Comparison of ENCODE assay signal across 8 cellular contexts in genomic region chr15:58932791-58933310, GRCh38. TPM values are rescaled to one million over a fixed set of nuclear protein-coding genes. Genes with fewer than 3 reads are reported as not detected.
DNase-seq lines count a peak whose midpoint lies in the region; ATAC-seq and TF ChIP-seq lines count a peak whose summit lies in the region.

No MANE protein-coding gene starts in this region.

- peak overlapping the region; percentile 97 for H3K4me3 Mint-ChIP-seq in natural killer cell

- no peaks in the 10 kb centered on the region for H3K36me3 ChIP-seq in BJ (ENCODE audit: control insufficient read depth, insufficient read depth, low read length)
- no peaks in the 10 kb centered on the region for H3K36me3 ChIP-seq in fibroblast of lung (ENCODE audit: control insufficient read depth, insufficient read depth, low read length)

- peaks cover 50% of the 10 kb centered on the region for H3K79me2 ChIP-seq in fibroblast of lung (ENCODE audit: control insufficient read depth, insufficient read depth, low read length)

- H3K9me3 Mint-ChIP-seq in natural killer cell = no peaks in the 10 kb centered on the region

- H2AFZ ChIP-seq in fibroblast of lung (ENCODE audit: low read length) = peak overlapping the region; percentile 77

- H3K4me3 ChIP-seq in BJ (ENCODE audit: low read depth, low read length) (peak overlapping the region; percentile 73), fibroblast of lung (replicated peaks in 1 of 4; ENCODE audit: control extremely low read depth in 1 of 4, insufficient read depth in 1 of 4, low read depth in 3 of 4, low read length in 4 of 4) (peak overlapping the region; percentile 94 to 98 (median 96))

- POLR2A ChIA-PET in BJ (lab: Charles Lee) = no interaction called here

- CTCF ChIA-PET in BJ (lab: Yijun Ruan, JAX) = no interaction called here

- no peaks in the 10 kb centered on the region for H3K9me3 ChIP-seq in fibroblast of lung (ENCODE audit: control insufficient read depth, insufficient read depth, low read depth, low read length)

- H3K9ac ChIP-seq in fibroblast of lung (ENCODE audit: insufficient read depth, low read length) = peak overlapping the region; percentile 99

- DNase-seq in BJ (ENCODE audit: low read depth) (no peak), SW480 (ENCODE audit: low spot score) (peak; percentile 13), fibroblast of lung (ENCODE audit: low read depth in 2 of 2) (peak; percentile 18 to 39), natural killer cell (no peak), cerebellar nuclear complex (lab: John Stamatoyannopoulos, UW) (no peak), NK-92 (lab: John Stamatoyannopoulos, UW; ENCODE audit: unreplicated experiment) (no peak)

- peaks cover 4% of the 10 kb centered on the region for H3K4me1 ChIP-seq in fibroblast of lung (ENCODE audit: control insufficient read depth, extremely low read depth, insufficient read depth, low read length)

- peak overlapping the region; percentile 96 to 97 for H3K27ac Mint-ChIP-seq in natural killer cell

- H3K4me1 Mint-ChIP-seq in natural killer cell = peaks cover 26 to 27% of the 10 kb centered on the region in 2 donors

- TF ChIP-seq CTCF in BJ (IDR thresholded peaks at IDR 0.05; ENCODE audit: insufficient read depth, low read depth, low read length) = no peak
- no peak for TF ChIP-seq CTCF in fibroblast of lung (conservative IDR thresholded peaks at IDR 0.05 in 1 of 2, IDR thresholded peaks at IDR 0.05 in 1 of 2; ENCODE audit: low read depth in 1 of 2, low read length in 2 of 2)
- no peak for TF ChIP-seq CTCF in natural killer cell (IDR thresholded peaks at IDR 0.05)

- no peaks in the 10 kb centered on the region for H3K36me3 Mint-ChIP-seq in natural killer cell

- peak overlapping the region; percentile 97 for H3K27ac ChIP-seq in fibroblast of lung (ENCODE audit: insufficient read depth, low read length)

- peak overlapping the region; percentile 92 for H3K4me2 ChIP-seq in fibroblast of lung (ENCODE audit: extremely low read depth, insufficient read depth, low read length)

- peaks cover 0 to 3% of the 10 kb centered on the region in 2 donors for H3K27me3 Mint-ChIP-seq in natural killer cell (ENCODE audit: low read depth in 2 of 2)

- intact Hi-C loops in natural killer cell (cut with micrococcal nuclease) = loop anchor here (1.0 to 5.0 kb wide), 3 partner anchors 54 to 754 kb away; partner anchors contain the start of genes BNIP2, MINDY2 and RNF111

- no peaks in the 10 kb centered on the region for H4K20me1 ChIP-seq in fibroblast of lung (ENCODE audit: control insufficient read depth, extremely low read depth, insufficient read depth, low read length)

- H3K27me3 ChIP-seq in BJ (ENCODE audit: control insufficient read depth, insufficient read depth, low read length) (no peaks in the 10 kb centered on the region), fibroblast of lung (ENCODE audit: control insufficient read depth, insufficient read depth, low read length) (no peaks in the 10 kb centered on the region)

- ATAC-seq in GM19023 (IDR thresholded peaks at IDR 0.05; ENCODE audit: unreplicated experiment) (peak; percentile 46), HG03196 (IDR thresholded peaks at IDR 0.05; ENCODE audit: unreplicated experiment) (peak; percentile 45), natural killer cell (peak in 1 of 3 donors; percentile 17)

RNA-seq across cellular contexts. Expression of gene SLTM, which starts 0.6 kb away (rescaled TPM):
- polyA plus RNA-seq in BJ (2011; rRNA removed) = 14.3 and 25.5 TPM in 2 replicates
- polyA minus RNA-seq in BJ (2011; rRNA and poly(A)+ RNA removed) = 25.5 and 42.6 TPM in 2 replicates
- 57.0 and 67.2 TPM in 2 replicates for total RNA-seq in fibroblast of lung
- polyA plus RNA-seq in fibroblast of lung = 19.3 and 27.2 TPM in 2 replicates
- 42.8 and 44.9 TPM in 2 replicates for polyA plus RNA-seq in fibroblast of lung (2012)
- 1.5 and 12.5 TPM in 2 replicates for polyA minus RNA-seq in fibroblast of lung (ENCODE audit: low replicate concordance)
- 100 to 1,000 TPM; 206 to 226 (median 223) TPM for total RNA-seq in natural killer cell

RNA-seq across cellular contexts. Expression of gene RNF111, which starts 54.6 kb away (rescaled TPM):
- polyA plus RNA-seq in BJ (2011; rRNA removed) (21.6 and 28.7 TPM in 2 replicates), fibroblast of lung (19.2 and 20.9 TPM in 2 replicates)
- 51.3 and 70.3 TPM in 2 replicates for polyA minus RNA-seq in BJ (2011; rRNA and poly(A)+ RNA removed)
- total RNA-seq in fibroblast of lung (12.6 and 19.3 TPM in 2 replicates), natural killer cell (10 to 100 TPM; 39.4 to 53.1 (median 46.0) TPM)
- 16.2 and 17.0 TPM in 2 replicates for polyA plus RNA-seq in fibroblast of lung (2012)
- 26.2 and 41.4 TPM in 2 replicates for polyA minus RNA-seq in fibroblast of lung (ENCODE audit: low replicate concordance)

Comparison
In these comparisons a context has a peak if more than half of its experiments do, and no peak if none do; other contexts are left out.
1. DNase-seq: peak in SW480 (single experiment) and fibroblast of lung (2 of 2); none in BJ (single experiment), natural killer cell (single experiment), cerebellar nuclear complex (0 of 2) and NK-92 (single experiment).